ENCODE assay signal across 14 cellular contexts in the genomic region with DNA sequence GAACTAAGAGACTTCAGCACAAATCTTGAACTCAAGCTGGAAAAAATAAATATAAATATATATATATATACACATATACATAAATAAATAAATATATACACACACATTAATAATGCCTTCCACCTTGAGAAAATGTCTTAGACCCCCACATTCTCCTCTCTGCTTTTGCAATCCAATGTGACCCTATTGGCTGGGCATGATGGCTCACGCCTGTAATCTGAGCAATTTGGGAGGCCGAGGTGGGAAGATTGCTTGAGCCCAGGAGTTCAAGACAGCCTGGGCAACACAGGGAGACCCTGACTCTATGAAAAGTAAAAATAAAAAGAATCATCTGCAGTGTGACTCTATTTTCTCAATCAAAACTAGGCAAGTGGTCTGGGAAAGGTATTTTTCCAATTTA.
A peak's percentile ranks its signal among the peaks of the same experiment; 100 is the strongest.
DNase-seq lines count a peak whose midpoint lies in the region; ATAC-seq and TF ChIP-seq lines count a peak whose summit lies in the region.
"Had no signal": no experiment of that assay in that cellular context is flagged by ENCODE, and none has a peak within 500 bp of the region (broad histone marks: within the 10 kb centered on the region; RNA-seq: fewer than 3 reads in every experiment).

No MANE protein-coding gene starts in this region.

- TF ChIP-seq CTCF in GM23338 (conservative IDR thresholded peaks at IDR 0.05; ENCODE audit: low read depth in 2 of 2) (no peak), neural progenitor cell (IDR thresholded peaks at IDR 0.05) (no peak)

- no peak overlapping the region for H3K27ac Mint-ChIP-seq in GM23338
- H3K27ac Mint-ChIP-seq in neural progenitor cell = peak overlapping the region; percentile 91
- H3K27ac Mint-ChIP-seq: B cell; CD8-positive, alpha-beta T cell; IgD-negative memory B cell had no signal

- ATAC-seq in GM23338 = no peak
- no peak for ATAC-seq in HG02870 (IDR thresholded peaks at IDR 0.05; ENCODE audit: unreplicated experiment)
- ATAC-seq: CD8-positive, alpha-beta T cell had no signal

- H3F3A ChIP-seq in GM23338 (replicated peaks; ENCODE audit: low read depth) (no peaks in the 10 kb centered on the region), neural progenitor cell (ENCODE audit: low read depth) (peaks cover 46% of the 10 kb centered on the region)

- no peak for DNase-seq in GM23338 (ENCODE audit: low spot score)
- DNase-seq in Karpas-422 = peak; percentile 5
- no peak for DNase-seq in neural progenitor cell (ENCODE audit: low spot score)
- DNase-seq in NCI-H526 treated with DMSO at 0.1 percent for 48 hours (lab: John Stamatoyannopoulos, UW) = no peak
- DNase-seq in cerebellum (ENCODE audit: low spot score) = no peak
- DNase-seq in activated naive CD4-positive, alpha-beta T cell (lab: John Stamatoyannopoulos, UW) = no peak
- DNase-seq: Calu3; CD8-positive, alpha-beta T cell had no signal

- no peaks in the 10 kb centered on the region for H3K27me3 ChIP-seq in GM23338 (ENCODE audit: insufficient read depth)
- H3K27me3 ChIP-seq in Karpas-422 (ENCODE audit: low read length) = no peaks in the 10 kb centered on the region
- H3K27me3 ChIP-seq in ectodermal cell (ENCODE audit: control insufficient read depth, insufficient read depth, low read length, poor library complexity, severe bottlenecking) = no peaks in the 10 kb centered on the region
- no peaks in the 10 kb centered on the region for H3K27me3 ChIP-seq in neural progenitor cell
- H3K27me3 ChIP-seq: BLaER1 treated with 17β-estradiol and CSF1 and Interleukin-3, amounts not matched to agents 10 nM and 100 nM had no signal

- H3K27ac ChIP-seq in GM23338 (ENCODE audit: low read depth) = no peak overlapping the region
- no peak overlapping the region for H3K27ac ChIP-seq in Karpas-422 (ENCODE audit: low read length)
- H3K27ac ChIP-seq in ectodermal cell (ENCODE audit: insufficient read depth, low read depth, low read length, poor library complexity, severe bottlenecking) = peak overlapping the region; percentile 40
- H3K27ac ChIP-seq in neural progenitor cell = peak overlapping the region; percentile 76
- H3K27ac ChIP-seq: BLaER1 treated with 17β-estradiol and CSF1 and Interleukin-3, amounts not matched to agents 10 nM and 100 nM had no signal

- no peak overlapping the region for H3K4me2 ChIP-seq in GM23338
- H3K4me2 ChIP-seq in Karpas-422 (ENCODE audit: low read depth, low read length, poor library complexity, severe bottlenecking) = no peak overlapping the region
- H3K4me2 ChIP-seq in neural progenitor cell = peak overlapping the region; percentile 69
- H3K4me2 ChIP-seq: BLaER1 treated with 17β-estradiol and CSF1 and Interleukin-3, amounts not matched to agents 10 nM and 100 nM had no signal

- peaks cover 27% of the 10 kb centered on the region for H3K4me1 Mint-ChIP-seq in GM23338
- peaks cover 49% of the 10 kb centered on the region for H3K4me1 Mint-ChIP-seq in neural progenitor cell
- H3K4me1 Mint-ChIP-seq: B cell, IgD-negative memory B cell had no signal

- H3K36me3 Mint-ChIP-seq in GM23338 (ENCODE audit: low read depth) (no peaks in the 10 kb centered on the region), neural progenitor cell (no peaks in the 10 kb centered on the region)
- H3K36me3 Mint-ChIP-seq: CD8-positive, alpha-beta T cell; IgD-negative memory B cell had no signal

- peaks cover 35% of the 10 kb centered on the region for H3K4me1 ChIP-seq in GM23338 (ENCODE audit: insufficient read depth)
- peaks cover 20% of the 10 kb centered on the region for H3K4me1 ChIP-seq in Karpas-422 (ENCODE audit: low read length)
- peaks cover 57% of the 10 kb centered on the region for H3K4me1 ChIP-seq in ectodermal cell (ENCODE audit: control insufficient read depth, insufficient read depth, low read length)
- H3K4me1 ChIP-seq in neural progenitor cell = peaks cover 82% of the 10 kb centered on the region

- no peaks in the 10 kb centered on the region for H3K36me3 ChIP-seq in GM23338 (ENCODE audit: insufficient read depth)
- no peaks in the 10 kb centered on the region for H3K36me3 ChIP-seq in Karpas-422 (ENCODE audit: insufficient read depth, low read length)
- no peaks in the 10 kb centered on the region for H3K36me3 ChIP-seq in ectodermal cell (ENCODE audit: control insufficient read depth, insufficient read depth, low read length)
- H3K36me3 ChIP-seq in neural progenitor cell = no peaks in the 10 kb centered on the region
- H3K36me3 ChIP-seq: BLaER1 treated with 17β-estradiol and CSF1 and Interleukin-3, amounts not matched to agents 10 nM and 100 nM; HAP-1 had no signal

- peak overlapping the region; percentile 48; the same call in 1 of the 2 replicates for H2AFZ ChIP-seq in GM23338
- no peak overlapping the region for H2AFZ ChIP-seq in Karpas-422 (ENCODE audit: low read length)
- no peak overlapping the region for H2AFZ ChIP-seq in neural progenitor cell (replicated peaks)

- H3K9me2 ChIP-seq in GM23338 (ENCODE audit: insufficient read depth) = peaks cover 5% of the 10 kb centered on the region
- no peaks in the 10 kb centered on the region for H3K9me2 ChIP-seq in Karpas-422 (replicated peaks; ENCODE audit: insufficient read depth, low read length)

- no peaks in the 10 kb centered on the region for H3K27me3 Mint-ChIP-seq in GM23338 (ENCODE audit: insufficient read depth, low read depth, poor library complexity)
- H3K27me3 Mint-ChIP-seq in neural progenitor cell (ENCODE audit: insufficient read depth, low read depth) = no peaks in the 10 kb centered on the region

- H3K4me3 Mint-ChIP-seq in GM23338 = no peak overlapping the region
- H3K4me3 Mint-ChIP-seq in neural progenitor cell = no peak overlapping the region
- H3K4me3 Mint-ChIP-seq: B cell; CD8-positive, alpha-beta T cell; IgD-negative memory B cell had no signal

- H3K9me3 ChIP-seq in Karpas-422 (ENCODE audit: low read length) = no peaks in the 10 kb centered on the region
- no peaks in the 10 kb centered on the region for H3K9me3 ChIP-seq in ectodermal cell (ENCODE audit: control insufficient read depth, low read length)
- no peaks in the 10 kb centered on the region for H3K9me3 ChIP-seq in neural progenitor cell (ENCODE audit: low read depth)
- H3K9me3 ChIP-seq: HAP-1 had no signal

- H3K79me2 ChIP-seq in GM23338 (replicated peaks; ENCODE audit: insufficient read depth) = no peaks in the 10 kb centered on the region
- no peaks in the 10 kb centered on the region for H3K79me2 ChIP-seq in Karpas-422 (ENCODE audit: low read length)
- no peaks in the 10 kb centered on the region for H3K79me2 ChIP-seq in neural progenitor cell (ENCODE audit: low read depth)

- H3K9ac ChIP-seq in Karpas-422 (ENCODE audit: low read length) (no peak overlapping the region), neural progenitor cell (no peak overlapping the region)
- H3K9ac ChIP-seq: BLaER1 treated with 17β-estradiol and CSF1 and Interleukin-3, amounts not matched to agents 10 nM and 100 nM had no signal

- H4K20me1 ChIP-seq in GM23338 (replicated peaks; ENCODE audit: insufficient read depth) (no peaks in the 10 kb centered on the region), Karpas-422 (ENCODE audit: insufficient read depth, low read depth, low read length) (no peaks in the 10 kb centered on the region), neural progenitor cell (ENCODE audit: low read depth) (no peaks in the 10 kb centered on the region)
- H4K20me1 ChIP-seq: BLaER1 treated with 17β-estradiol and CSF1 and Interleukin-3, amounts not matched to agents 10 nM and 100 nM had no signal

- WGBS in ectodermal cell, 2 experiments = 72 to 91% methylated on average over 2 of the region's 2 CpGs

- no peak overlapping the region for H3K4me3 ChIP-seq in GM23338
- no peak overlapping the region for H3K4me3 ChIP-seq in Karpas-422 (ENCODE audit: low read length)
- H3K4me3 ChIP-seq in ectodermal cell (ENCODE audit: insufficient read depth, low read depth, low read length) = no peak overlapping the region
- no peak overlapping the region for H3K4me3 ChIP-seq in neural progenitor cell
- H3K4me3 ChIP-seq: BLaER1 treated with 17β-estradiol and CSF1 and Interleukin-3, amounts not matched to agents 10 nM and 100 nM; HAP-1 had no signal

- H3K9me3 Mint-ChIP-seq in GM23338 (no peaks in the 10 kb centered on the region), neural progenitor cell (no peaks in the 10 kb centered on the region)
- H3K9me3 Mint-ChIP-seq: CD8-positive, alpha-beta T cell had no signal

TF ChIP-seq in GM23338, 12 proteins besides CTCF, POLR2A, EP300 and RAD21 (continues in another document):
- TF ChIP-seq ZNF114 (CRISPR knock-in tag; IDR thresholded peaks at IDR 0.05) = no peak
- no peak for TF ChIP-seq POLR2AphosphoS5 (IDR thresholded peaks at IDR 0.05; ENCODE audit: low read depth)
- TF ChIP-seq STAT1 (IDR thresholded peaks at IDR 0.05; ENCODE audit: unreplicated experiment) = no peak
- TF ChIP-seq, protein P1, sequence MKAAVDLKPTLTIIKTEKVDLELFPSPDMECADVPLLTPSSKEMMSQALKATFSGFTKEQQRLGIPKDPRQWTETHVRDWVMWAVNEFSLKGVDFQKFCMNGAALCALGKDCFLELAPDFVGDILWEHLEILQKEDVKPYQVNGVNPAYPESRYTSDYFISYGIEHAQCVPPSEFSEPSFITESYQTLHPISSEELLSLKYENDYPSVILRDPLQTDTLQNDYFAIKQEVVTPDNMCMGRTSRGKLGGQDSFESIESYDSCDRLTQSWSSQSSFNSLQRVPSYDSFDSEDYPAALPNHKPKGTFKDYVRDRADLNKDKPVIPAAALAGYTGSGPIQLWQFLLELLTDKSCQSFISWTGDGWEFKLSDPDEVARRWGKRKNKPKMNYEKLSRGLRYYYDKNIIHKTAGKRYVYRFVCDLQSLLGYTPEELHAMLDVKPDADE (IDR thresholded peaks at IDR 0.05) = no peak

Comparison
In these comparisons a context has a peak if more than half of its experiments do, and no peak if none do; other contexts are left out.
1. H3K27ac ChIP-seq: peak in ectodermal cell (single experiment) and neural progenitor cell (single experiment); none in GM23338 (single experiment) and Karpas-422 (single experiment).